ENCODE assay signal across 8 cellular contexts in the genomic region with DNA sequence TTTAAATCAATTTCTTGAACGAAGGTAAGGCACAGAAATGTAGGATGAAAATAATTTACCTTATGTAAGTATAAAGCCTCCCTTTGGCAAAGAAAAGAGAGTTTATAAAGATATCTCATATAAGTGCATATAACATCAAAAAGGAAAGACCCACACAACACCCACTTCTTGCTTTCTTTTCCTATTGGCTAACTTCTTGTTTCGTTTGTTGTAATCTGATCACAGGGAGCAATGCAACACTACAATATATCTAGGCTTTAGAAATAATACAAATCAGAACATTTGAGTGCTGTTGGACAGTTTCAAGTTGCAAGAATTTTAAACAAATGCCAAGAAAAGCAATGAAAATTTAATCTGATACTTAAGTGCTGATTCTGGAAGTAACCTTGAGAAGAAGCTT. TPM values are rescaled to one million over a fixed set of nuclear protein-coding genes. Genes with fewer than 3 reads are reported as not detected.
A peak's percentile ranks its signal among the peaks of the same experiment; 100 is the strongest.
DNase-seq lines count a peak whose midpoint lies in the region; ATAC-seq and TF ChIP-seq lines count a peak whose summit lies in the region.

No MANE protein-coding gene starts in this region.

- H3K79me2 ChIP-seq in OCI-LY3 (ENCODE audit: low read length) = peaks cover 32% of the 10 kb centered on the region

- H2AFZ ChIP-seq in OCI-LY3 (ENCODE audit: low read depth, low read length) (no peak overlapping the region), neuronal stem cell (ENCODE audit: low read length) (peak overlapping the region; percentile 89)

- no peaks in the 10 kb centered on the region for H3K27me3 Mint-ChIP-seq in activated T-cell treated with anti-CD3 and anti-CD28 coated beads, Interleukin-2, amount 50 U/mL, for 4 hours (ENCODE audit: low read depth)
- H3K27me3 Mint-ChIP-seq in endodermal cell (ENCODE audit: insufficient read depth) = no peaks in the 10 kb centered on the region

- no peak overlapping the region for H3K9ac ChIP-seq in OCI-LY3 (ENCODE audit: low read length)
- H3K9ac ChIP-seq in endodermal cell (ENCODE audit: extremely low read depth, low read length, poor library complexity, severe bottlenecking) = peak overlapping the region; percentile 98
- H3K9ac ChIP-seq in neuronal stem cell (ENCODE audit: low read depth, low read length, poor library complexity) = no peak overlapping the region

- H3K4me2 ChIP-seq in OCI-LY3 (ENCODE audit: low read length) (peak overlapping the region; percentile 99), neuronal stem cell (ENCODE audit: insufficient read depth, low read length, poor library complexity, severe bottlenecking) (no peak overlapping the region)

- DNase-seq in activated T-cell treated with anti-CD3 and anti-CD28 coated beads, Interleukin-2, amount 50 U/mL, for 4 hours = no peak
- no peak for DNase-seq in activated T-cell treated with anti-CD3 and anti-CD28 coated beads, Interleukin-2, amount 50 U/mL, for 48 hours
- DNase-seq in endodermal cell (no peak), neuronal stem cell (ENCODE audit: low spot score) (no peak)

- no peak for ATAC-seq in activated T-cell treated with anti-CD3 and anti-CD28 coated beads, Interleukin-2, amount 50 U/mL, for 4 hours
- ATAC-seq in HG03521 (IDR thresholded peaks at IDR 0.05; ENCODE audit: unreplicated experiment) = no peak
- no peak for ATAC-seq in HG02642 (IDR thresholded peaks at IDR 0.05; ENCODE audit: poor library complexity, unreplicated experiment)
- ATAC-seq in HG03442 (IDR thresholded peaks at IDR 0.05; ENCODE audit: unreplicated experiment) = no peak

- peaks cover 2% of the 10 kb centered on the region for H3K79me1 ChIP-seq in neuronal stem cell (ENCODE audit: low read depth, low read length)

- 0% methylated on average over 1 of the region's 2 CpGs; no CpG with 5 or more reads in 1 of the 2 experiments for WGBS in endodermal cell (ENCODE audit: insufficient coverage in 1 of 2, insufficient read length in 1 of 2), 2 experiments
- no CpG with 5 or more reads among the region's 2 CpGs for WGBS in neuronal stem cell (ENCODE audit: extremely low coverage in 2 of 2, insufficient read length in 2 of 2, insufficient replicate concordance in 1 of 2), 2 donors

- peaks cover 4% of the 10 kb centered on the region for H3K27me3 ChIP-seq in OCI-LY3 (ENCODE audit: low read depth, low read length)
- H3K27me3 ChIP-seq in endodermal cell (ENCODE audit: control insufficient read depth, insufficient read depth, low read length, poor library complexity, severe bottlenecking) = no peaks in the 10 kb centered on the region
- no peaks in the 10 kb centered on the region for H3K27me3 ChIP-seq in neuronal stem cell (ENCODE audit: control insufficient read depth in 3 of 3, insufficient read depth in 3 of 3, low read depth in 1 of 3, low read length in 3 of 3)

- no peak overlapping the region for H2AK5ac ChIP-seq in neuronal stem cell (ENCODE audit: low read depth, low read length)

- H3K27ac ChIP-seq in OCI-LY3 (ENCODE audit: low read length) (no peak overlapping the region), endodermal cell (ENCODE audit: low read depth, low read length) (no peak overlapping the region), neuronal stem cell (replicated peaks; ENCODE audit: low read length) (no peak overlapping the region)

- no peak overlapping the region for H3K18ac ChIP-seq in neuronal stem cell (ENCODE audit: low read length)

- H3K4me1 Mint-ChIP-seq in activated T-cell treated with anti-CD3 and anti-CD28 coated beads, Interleukin-2, amount 50 U/mL, for 4 hours (ENCODE audit: low read depth) = peaks cover 27% of the 10 kb centered on the region
- peaks cover 25% of the 10 kb centered on the region for H3K4me1 Mint-ChIP-seq in endodermal cell

- peak overlapping the region; percentile 99 for H3K27ac Mint-ChIP-seq in endodermal cell

- no peak overlapping the region for H4K91ac ChIP-seq in neuronal stem cell (ENCODE audit: low read depth, low read length, poor library complexity)

- H3K14ac ChIP-seq in neuronal stem cell (ENCODE audit: low read length) = no peak overlapping the region

- H3K9me3 ChIP-seq in OCI-LY3 (ENCODE audit: insufficient read depth, low read length) (no peaks in the 10 kb centered on the region), endodermal cell (ENCODE audit: control insufficient read depth, low read length) (no peaks in the 10 kb centered on the region), neuronal stem cell (replicated peaks in 1 of 2; ENCODE audit: control insufficient read depth in 2 of 2, insufficient read depth in 1 of 2, low read depth in 1 of 2, low read length in 2 of 2) (no peaks in the 10 kb centered on the region)

- TF ChIP-seq CTCF in OCI-LY3 (IDR thresholded peaks at IDR 0.05; ENCODE audit: low read depth, low read length) (no peak), endodermal cell (conservative IDR thresholded peaks at IDR 0.05) (no peak)

- H3K9me3 Mint-ChIP-seq in activated T-cell treated with anti-CD3 and anti-CD28 coated beads, Interleukin-2, amount 50 U/mL, for 4 hours = no peaks in the 10 kb centered on the region
- H3K9me3 Mint-ChIP-seq in endodermal cell = peaks cover 2% of the 10 kb centered on the region

- no peak overlapping the region for H2BK120ac ChIP-seq in neuronal stem cell (ENCODE audit: low read depth, low read length)

- H2BK5ac ChIP-seq in neuronal stem cell (ENCODE audit: low read length) = no peak overlapping the region

- H3K4me3 ChIP-seq in OCI-LY3 (ENCODE audit: low read length) = peak overlapping the region; percentile 95
- peak overlapping the region; percentile 91 for H3K4me3 ChIP-seq in endodermal cell (ENCODE audit: low read length)
- H3K4me3 ChIP-seq in neuronal stem cell (ENCODE audit: low read length in 2 of 2) = peak overlapping the region in 1 of 2 donors; percentile 72

- H3K36me3 ChIP-seq in OCI-LY3 (replicated peaks; ENCODE audit: low read depth, low read length) = no peaks in the 10 kb centered on the region
- H3K36me3 ChIP-seq in endodermal cell (ENCODE audit: control insufficient read depth, insufficient read depth, low read length) = peaks cover 13% of the 10 kb centered on the region
- H3K36me3 ChIP-seq in neuronal stem cell (replicated peaks in 1 of 2; ENCODE audit: control insufficient read depth in 2 of 2, insufficient read depth in 2 of 2, low read length in 2 of 2) = peaks cover 0 to 14% of the 10 kb centered on the region in 2 donors

- no peak overlapping the region for H3K23ac ChIP-seq in neuronal stem cell (ENCODE audit: low read depth, low read length, poor library complexity)

- no peak overlapping the region for H2BK12ac ChIP-seq in neuronal stem cell (ENCODE audit: low read length)

- no peaks in the 10 kb centered on the region; the same call in 1 of the 2 replicates for H4K20me1 ChIP-seq in OCI-LY3 (ENCODE audit: insufficient read depth, low read length)

- H2BK15ac ChIP-seq in neuronal stem cell (ENCODE audit: low read length) = no peak overlapping the region

- H3K4me3 Mint-ChIP-seq in activated T-cell treated with anti-CD3 and anti-CD28 coated beads, Interleukin-2, amount 50 U/mL, for 4 hours = peak overlapping the region; percentile 94
- H3K4me3 Mint-ChIP-seq in endodermal cell = peak overlapping the region; percentile 90

- no peak overlapping the region for H4K8ac ChIP-seq in neuronal stem cell (ENCODE audit: low read depth, low read length)

- peaks cover 5% of the 10 kb centered on the region for H3K36me3 Mint-ChIP-seq in activated T-cell treated with anti-CD3 and anti-CD28 coated beads, Interleukin-2, amount 50 U/mL, for 4 hours (ENCODE audit: insufficient read depth)
- H3K36me3 Mint-ChIP-seq in endodermal cell (ENCODE audit: low read depth) = peaks cover 13% of the 10 kb centered on the region

- H3K4me1 ChIP-seq in OCI-LY3 (ENCODE audit: low read length) = peaks cover 20% of the 10 kb centered on the region
- peaks cover 6% of the 10 kb centered on the region for H3K4me1 ChIP-seq in endodermal cell (ENCODE audit: control insufficient read depth, insufficient read depth, low read length)
- peaks cover 2 to 9% of the 10 kb centered on the region in 2 donors for H3K4me1 ChIP-seq in neuronal stem cell (ENCODE audit: control insufficient read depth in 2 of 2, insufficient read depth in 1 of 2, low read depth in 1 of 2, low read length in 2 of 2)

- no peak overlapping the region for H3K4ac ChIP-seq in neuronal stem cell (ENCODE audit: low read length)

RNA-seq across cellular contexts. Expression of gene FGD6, which starts 1.3 kb away (rescaled TPM):
- under 1 TPM; 0.66 to 0.82 (median 0.81) TPM for total RNA-seq in activated T-cell treated with anti-CD3 and anti-CD28 coated beads, Interleukin-2, amount 50 U/mL, for 4 hours
- total RNA-seq in endodermal cell = 100 to 1,000 TPM in 1 of 2 donors, 10 to 100 TPM in 1; 95.3 to 124 TPM
- 14.3 TPM for polyA plus RNA-seq in endodermal cell (2013, experiment 1 of 2)
- 16.1 TPM for polyA plus RNA-seq in endodermal cell (2013, experiment 2 of 2)
- 12.2 TPM for polyA plus RNA-seq in neuronal stem cell (2013, experiment 1 of 2)
- polyA plus RNA-seq in neuronal stem cell (2013, experiment 2 of 2) = 12.5 TPM

RNA-seq across cellular contexts. Expression of gene VEZT, which starts 1.7 kb away (rescaled TPM):
- 10 to 100 TPM; 41.7 to 43.4 (median 41.8) TPM for total RNA-seq in activated T-cell treated with anti-CD3 and anti-CD28 coated beads, Interleukin-2, amount 50 U/mL, for 4 hours
- total RNA-seq in endodermal cell = 100 to 1,000 TPM; 146 to 201 TPM
- 95.3 TPM for polyA plus RNA-seq in endodermal cell (2013, experiment 1 of 2)
- 95.6 TPM for polyA plus RNA-seq in endodermal cell (2013, experiment 2 of 2)
- 67.7 TPM for polyA plus RNA-seq in neuronal stem cell (2013, experiment 1 of 2)
- polyA plus RNA-seq in neuronal stem cell (2013, experiment 2 of 2) = 67.7 TPM

Comparison
In these comparisons a context has a peak if more than half of its experiments do, and no peak if none do; other contexts are left out.
1. RNA of gene FGD6, which starts 1.3 kb away (total RNA-seq): 95.3 to 124 TPM in endodermal cell; 0.66 to 0.82 TPM in activated T-cell treated with anti-CD3 and anti-CD28 coated beads, Interleukin-2, amount 50 U/mL, for 4 hours; every median in the first group is over 10 times any median in the second.